8 cellular contexts compared by ENCODE assay signal in genomic region chr16:1677942-1678499, GRCh38. TPM values are rescaled to one million over a fixed set of nuclear protein-coding genes. Genes with fewer than 3 reads are reported as not detected.
DNase-seq lines count a peak whose midpoint lies in the region; ATAC-seq, FAIRE-seq and TF ChIP-seq lines count a peak whose summit lies in the region.

A gene with protein sequence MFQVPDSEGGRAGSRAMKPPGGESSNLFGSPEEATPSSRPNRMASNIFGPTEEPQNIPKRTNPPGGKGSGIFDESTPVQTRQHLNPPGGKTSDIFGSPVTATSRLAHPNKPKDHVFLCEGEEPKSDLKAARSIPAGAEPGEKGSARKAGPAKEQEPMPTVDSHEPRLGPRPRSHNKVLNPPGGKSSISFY (plus strand): TSS chr16:1678279. CDS start chr16:1678313, 34 bp downstream.

- peak within 1 kb of the TSS; percentile 70 to 76 for H3K4me3 ChIP-seq in kidney (ENCODE audit: low read length in 2 of 2)

- no peak for FAIRE-seq in kidney (lab: Jason Lieb, UNC)

- H3K9ac ChIP-seq in kidney (ENCODE audit: low read length in 2 of 2): peak within 1 kb of the TSS; percentile 54 to 90

- DNase-seq in AG09319 (ENCODE audit: extremely low read depth, low read depth) (peak; percentile 89), NCI-H446 treated with DMSO at 0.1 percent for 48 hours (lab: John Stamatoyannopoulos, UW) (peak; percentile 93), cerebellar cortex (ENCODE audit: low spot score) (peak; percentile 97), kidney (peak; percentile 99)
- DNase-seq in stimulated activated CD4-positive, alpha-beta T cell treated with anti-CD3 and anti-CD28 coated beads, Interleukin-15, amount 100 ng/mL, for 24 hours: peak; percentile 98

- peaks cover 0 to 4% of the 10 kb centered on the region in 2 donors for H3K4me1 ChIP-seq in kidney (ENCODE audit: control insufficient read depth in 1 of 2, insufficient read depth in 1 of 2, low read depth in 1 of 2, low read length in 2 of 2)

- H3K27ac ChIP-seq in kidney (ENCODE audit: low read depth in 2 of 2, low read length in 2 of 2): peak within 1 kb of the TSS in 1 of 2 donors; percentile 57

- peaks cover 12 to 19% of the 10 kb centered on the region in 2 donors for H3K36me3 ChIP-seq in kidney (ENCODE audit: control insufficient read depth in 1 of 2, insufficient read depth in 2 of 2, low read length in 2 of 2)

- H3K9me3 ChIP-seq in kidney (ENCODE audit: control insufficient read depth in 1 of 2, low read length in 2 of 2): no peaks in the 10 kb centered on the region

- TF ChIP-seq CTCF in AG09319 (IDR thresholded peaks at IDR 0.05; ENCODE audit: low read depth, low read length) (no peak), kidney (IDR thresholded peaks at IDR 0.05; ENCODE audit: borderline replicate concordance, extremely low read depth, insufficient read depth) (peak; percentile 0)

- intact Hi-C loops in kidney (cut with DNase I): no loop called here

- ATAC-seq in GM19035 (IDR thresholded peaks at IDR 0.05; ENCODE audit: unreplicated experiment): peak; percentile 93
- peak; percentile 93 for ATAC-seq in HG03354 (IDR thresholded peaks at IDR 0.05; ENCODE audit: poor library complexity, severe bottlenecking, unreplicated experiment)
- ATAC-seq in activated CD4-positive, CD25-positive, alpha-beta regulatory T cell treated with anti-CD3 and anti-CD28 coated beads, Interleukin-2, amount 50 U/mL, for 24 hours: peak; percentile 98 to 99

RNA-seq across cellular contexts. Expression of the gene that starts here (rescaled TPM):
- total RNA-seq in kidney: 89.3 TPM
- polyA plus RNA-seq in kidney (ENCODE audit: insufficient read depth, low read depth, low replicate concordance): 32.8 TPM
